ENCODE assay signal across 9 cellular contexts in genomic region chr7:142880886-142881505, GRCh38. TPM values are rescaled to one million over a fixed set of nuclear protein-coding genes. Genes with fewer than 3 reads are reported as not detected.
DNase-seq lines count a peak whose midpoint lies in the region; ATAC-seq, FAIRE-seq and TF ChIP-seq lines count a peak whose summit lies in the region.
"Had no signal": no experiment of that assay in that cellular context is flagged by ENCODE, and none has a peak within 500 bp of the region (broad histone marks: within the 10 kb centered on the region; RNA-seq: fewer than 3 reads in every experiment).

No MANE protein-coding gene starts in this region.

- H3K4me3 ChIP-seq in IMR-90 (ENCODE audit: insufficient read depth, low read depth, low read length) = no peak overlapping the region
- no peak overlapping the region for H3K4me3 ChIP-seq in psoas muscle

- peak; percentile 76 for ATAC-seq in GM21381 (IDR thresholded peaks at IDR 0.05; ENCODE audit: unreplicated experiment)
- ATAC-seq in IMR-90 (ENCODE audit: low read depth) = no peak
- peak; percentile 19 for ATAC-seq in esophagus mucosa
- ATAC-seq in psoas muscle = no peak

- TF ChIP-seq CTCF in D721Med (IDR thresholded peaks at IDR 0.05; ENCODE audit: insufficient read depth, missing control alignments) (peak; percentile 60), IMR-90 (conservative IDR thresholded peaks at IDR 0.05; ENCODE audit: low read depth, low read length) (peak; percentile 43), psoas muscle (IDR thresholded peaks at IDR 0.05) (peak; percentile 43)

- H3K56ac ChIP-seq in IMR-90 (ENCODE audit: extremely low read depth, insufficient read depth, low read length) = no peak overlapping the region

- H3K4ac ChIP-seq in IMR-90 (ENCODE audit: low read depth, low read length) = no peak overlapping the region

- 4% methylated on average over 4 of the region's 8 CpGs; no CpG with 5 or more reads in 1 of the 2 experiments for WGBS in IMR-90 (ENCODE audit: extremely low coverage in 2 of 2, insufficient read length in 1 of 2), 2 experiments
- WGBS in psoas muscle, 3 donors = 32 to 34% (median 32%) methylated on average over 8 of the region's 8 CpGs

- no peak overlapping the region for H2BK15ac ChIP-seq in IMR-90 (ENCODE audit: low read depth, low read length)

- H4K5ac ChIP-seq in IMR-90 (ENCODE audit: low read depth, low read length) = no peak overlapping the region

- no peak overlapping the region for H2BK20ac ChIP-seq in IMR-90 (ENCODE audit: low read depth, low read length)

- TF ChIP-seq POLR2A in IMR-90 (IDR thresholded peaks at IDR 0.05; ENCODE audit: low read depth, low read length) = no peak

- H3K9me3 ChIP-seq in IMR-90 (ENCODE audit: control insufficient read depth, insufficient read depth, low read length) (no peaks in the 10 kb centered on the region), psoas muscle (no peaks in the 10 kb centered on the region)

- dilution Hi-C loops in IMR-90 (cut with HindIII; ENCODE audit: low sequenced_read_pairs, unreplicated experiment) = no loop called here

- intact Hi-C loops in IMR-90 (cut with micrococcal nuclease) (no loop called here), psoas muscle (cut with DNase I) (no loop called here)

- H2AFZ ChIP-seq in IMR-90 (replicated peaks; ENCODE audit: low read length, poor library complexity) = no peak overlapping the region

- H3K23ac ChIP-seq in IMR-90 (ENCODE audit: low read depth, low read length) = no peak overlapping the region

- H3K14ac ChIP-seq in IMR-90 (replicated peaks; ENCODE audit: low read depth, low read length) = no peak overlapping the region

- H3K9ac ChIP-seq in IMR-90 (ENCODE audit: low read depth, low read length) = no peak overlapping the region

- H2BK5ac ChIP-seq in IMR-90 (ENCODE audit: low read depth, low read length, poor library complexity, severe bottlenecking) = no peak overlapping the region

- TF ChIP-seq RAD21 in IMR-90 (IDR thresholded peaks at IDR 0.05; ENCODE audit: low read length) = no peak; the same call in 1 of the 2 replicates

- H3K18ac ChIP-seq in IMR-90 (ENCODE audit: low read depth, low read length) = no peak overlapping the region

- no peak overlapping the region for H2BK120ac ChIP-seq in IMR-90 (ENCODE audit: low read depth, low read length)

- H4K20me1 ChIP-seq in IMR-90 (ENCODE audit: insufficient read depth, low read length) = no peaks in the 10 kb centered on the region

- H3K27ac ChIP-seq in IMR-90 (ENCODE audit: insufficient read depth, low read length) = no peak overlapping the region
- H3K27ac ChIP-seq in psoas muscle = no peak overlapping the region

- H3K27me3 ChIP-seq in IMR-90 (ENCODE audit: control insufficient read depth, insufficient read depth, low read length) (no peaks in the 10 kb centered on the region), psoas muscle (ENCODE audit: insufficient read depth in 3 of 3, low read length in 2 of 3) (peaks cover 0 to 22% (median 11%) of the 10 kb centered on the region in 3 donors)

- DNase-seq in D721Med (ENCODE audit: insufficient read length, low spot score) (no peak), IMR-90 (peak; percentile 1), psoas muscle (no peak), DMS79 (lab: John Stamatoyannopoulos, UW) (no peak), OCI-M2 (lab: John Stamatoyannopoulos, UW; ENCODE audit: unreplicated experiment) (no peak)
- DNase-seq in activated CD4-positive, alpha-beta T cell treated with anti-CD3 and anti-CD28 coated beads, Interleukin-2, amount 50 U/mL, for 4 hours = peak; percentile 24 to 25

- H3K79me1 ChIP-seq in IMR-90 (ENCODE audit: low read depth in 1 of 2, low read length in 2 of 2) = no peaks in the 10 kb centered on the region

- CTCF ChIA-PET in IMR-90 (lab: Yijun Ruan, JAX) = interaction anchor here (0.6 kb wide), 1 partner anchor 1216 kb away, joined by 3 read pairs; no protein-coding TSS in a partner anchor

- H3K9me1 ChIP-seq in IMR-90 (ENCODE audit: insufficient read depth, low read length) = no peaks in the 10 kb centered on the region

- H3K4me1 ChIP-seq in IMR-90 (ENCODE audit: control insufficient read depth, insufficient read depth, low read length) (no peaks in the 10 kb centered on the region), psoas muscle (no peaks in the 10 kb centered on the region)

- H4K91ac ChIP-seq in IMR-90 (ENCODE audit: insufficient read depth, low read depth, low read length) = no peak overlapping the region

- H3K36me3 ChIP-seq in IMR-90 (ENCODE audit: control insufficient read depth, insufficient read depth, low read length) (no peaks in the 10 kb centered on the region), psoas muscle (ENCODE audit: insufficient read depth in 1 of 2, low read depth in 1 of 2) (no peaks in the 10 kb centered on the region)

- H2AK9ac ChIP-seq in IMR-90 (replicated peaks; ENCODE audit: low read depth, low read length, poor library complexity) = no peak overlapping the region

- POLR2A ChIA-PET in IMR-90 (lab: Charles Lee; ENCODE audit: unreplicated experiment) = no interaction called here

- no peak overlapping the region for H3K4me2 ChIP-seq in IMR-90 (ENCODE audit: low read depth, low read length)

- no peak for FAIRE-seq in D721Med (lab: Jason Lieb, UNC)

- BruUV-seq in IMR-90 (replicated peaks; lab: Mats Ljungman, UMichigan) = no TSS peak

- H4K8ac ChIP-seq in IMR-90 (ENCODE audit: low read depth in 2 of 2, low read length in 2 of 2) = no peak overlapping the region

- no peak overlapping the region for H2AK5ac ChIP-seq in IMR-90 (ENCODE audit: low read depth, low read length)

- in situ Hi-C loops in IMR-90 (cut with MboI; ENCODE audit: low sequenced_read_pairs) = no loop called here

TF ChIP-seq in IMR-90, 13 proteins besides CTCF, POLR2A, EP300 and RAD21:
- TF ChIP-seq CEBPB (IDR thresholded peaks at IDR 0.05; ENCODE audit: low read depth, low read length) (no peak), BHLHE40 (IDR thresholded peaks at IDR 0.05; ENCODE audit: low read depth, low read length) (no peak), SMC3 (IDR thresholded peaks at IDR 0.05; ENCODE audit: low read depth, low read length) (peak; percentile 22; the same call in 1 of the 2 replicates)
- TF ChIP-seq, protein P1, sequence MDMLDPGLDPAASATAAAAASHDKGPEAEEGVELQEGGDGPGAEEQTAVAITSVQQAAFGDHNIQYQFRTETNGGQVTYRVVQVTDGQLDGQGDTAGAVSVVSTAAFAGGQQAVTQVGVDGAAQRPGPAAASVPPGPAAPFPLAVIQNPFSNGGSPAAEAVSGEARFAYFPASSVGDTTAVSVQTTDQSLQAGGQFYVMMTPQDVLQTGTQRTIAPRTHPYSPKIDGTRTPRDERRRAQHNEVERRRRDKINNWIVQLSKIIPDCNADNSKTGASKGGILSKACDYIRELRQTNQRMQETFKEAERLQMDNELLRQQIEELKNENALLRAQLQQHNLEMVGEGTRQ (IDR thresholded peaks at IDR 0.05; ENCODE audit: low read depth, low read length) = no peak

RNA-seq across cellular contexts. Expression of gene TRPV6, which starts 4.5 kb away (rescaled TPM):
- total RNA-seq in IMR-90 (2012; rRNA removed) (not detected in 2 replicates), esophagus mucosa (0.68 TPM), psoas muscle (not detected)
- polyA plus RNA-seq in IMR-90 (2012; rRNA removed) (0.03 TPM in 1 of 2 replicates, not detected in the other), psoas muscle (under 1 TPM in 1 of 3 donors, not detected in 2; under 0.01 TPM)
- polyA plus RNA-seq in IMR-90 (2012; cell fraction: cytosol; rRNA removed) = not detected in 2 replicates
- polyA plus RNA-seq in IMR-90 (2012; cell fraction: nucleus; rRNA removed; ENCODE audit: low replicate concordance) = 0.02 TPM in 1 of 2 replicates, not detected in the other
- total RNA-seq: T-helper 2 cell treated with Interferon-gamma antibody and Interleukin-4, amounts not matched to agents 100 ng/mL and 5 ng/mL, for 36 hours had no signal

RNA-seq across cellular contexts. Expression of gene EPHB6, which starts 26.1 kb away (rescaled TPM):
- under 0.01 TPM in 2 replicates for total RNA-seq in IMR-90 (2012; rRNA removed)
- 0.60 and 0.75 TPM in 2 replicates for polyA plus RNA-seq in IMR-90 (2012; rRNA removed)
- polyA plus RNA-seq in IMR-90 (2012; cell fraction: cytosol; rRNA removed) = 0.45 and 0.99 TPM in 2 replicates
- 0.77 and 1.9 TPM in 2 replicates for polyA plus RNA-seq in IMR-90 (2012; cell fraction: nucleus; rRNA removed; ENCODE audit: low replicate concordance)
- 18.1 TPM for total RNA-seq in esophagus mucosa
- total RNA-seq in psoas muscle = 1 to 10 TPM in 3 of 4 donors, under 1 TPM in 1; 0.57 to 3.5 (median 2.7) TPM
- 1 to 10 TPM; 1.4 to 5.7 (median 2.9) TPM for polyA plus RNA-seq in psoas muscle

RNA-seq across cellular contexts. Expression of gene TRPV5, which starts 52.5 kb away (rescaled TPM):
- not detected in 2 replicates for total RNA-seq in IMR-90 (2012; rRNA removed)
- not detected in 2 replicates for polyA plus RNA-seq in IMR-90 (2012; rRNA removed)
- not detected in 2 replicates for polyA plus RNA-seq in IMR-90 (2012; cell fraction: cytosol; rRNA removed)
- not detected in 2 replicates for polyA plus RNA-seq in IMR-90 (2012; cell fraction: nucleus; rRNA removed; ENCODE audit: low replicate concordance)
- not detected for total RNA-seq in esophagus mucosa
- under 1 TPM in 1 of 4 donors, not detected in 3; 0.06 TPM for total RNA-seq in psoas muscle
- polyA plus RNA-seq in psoas muscle = not detected
- total RNA-seq: T-helper 2 cell treated with Interferon-gamma antibody and Interleukin-4, amounts not matched to agents 100 ng/mL and 5 ng/mL, for 36 hours had no signal

RNA-seq across cellular contexts. Expression of gene LLCFC1, which starts 58.3 kb away (rescaled TPM):
- not detected in 2 replicates for total RNA-seq in IMR-90 (2012; rRNA removed)
- not detected in 2 replicates for polyA plus RNA-seq in IMR-90 (2012; rRNA removed)
- not detected in 2 replicates for polyA plus RNA-seq in IMR-90 (2012; cell fraction: cytosol; rRNA removed)
- not detected in 2 replicates for polyA plus RNA-seq in IMR-90 (2012; cell fraction: nucleus; rRNA removed; ENCODE audit: low replicate concordance)
- not detected for total RNA-seq in esophagus mucosa
- total RNA-seq in psoas muscle = not detected
- polyA plus RNA-seq in psoas muscle = not detected
- total RNA-seq: T-helper 2 cell treated with Interferon-gamma antibody and Interleukin-4, amounts not matched to agents 100 ng/mL and 5 ng/mL, for 36 hours had no signal

Comparison
In these comparisons a context has a peak if more than half of its experiments do, and no peak if none do; other contexts are left out.
1. DNase-seq: peak in IMR-90 (single experiment) and activated CD4-positive, alpha-beta T cell treated with anti-CD3 and anti-CD28 coated beads, Interleukin-2, amount 50 U/mL, for 4 hours (2 of 2); none in D721Med (single experiment), psoas muscle (0 of 2), DMS79 (single experiment) and OCI-M2 (single experiment).
2. ATAC-seq: peak in GM21381 (single experiment) and esophagus mucosa (single experiment); none in IMR-90 (single experiment) and psoas muscle (0 of 4).
3. Peak in every context shown above with its lines, with median percentiles within 50 percentile points of each other: CTCF ChIP-seq.